9 cellular contexts compared by ENCODE assay signal in genomic region chr12:68240975-68241374, GRCh38. TPM values are rescaled to one million over a fixed set of nuclear protein-coding genes. Genes with fewer than 3 reads are reported as not detected.
DNase-seq lines count a peak whose midpoint lies in the region; ATAC-seq and TF ChIP-seq lines count a peak whose summit lies in the region.
"Had no signal": no experiment of that assay in that cellular context is flagged by ENCODE, and none has a peak within 500 bp of the region (broad histone marks: within the 10 kb centered on the region; RNA-seq: fewer than 3 reads in every experiment).

No MANE protein-coding gene starts in this region.

- H3K27me3 ChIP-seq in Panc1 (ENCODE audit: control insufficient read depth, insufficient read depth, low read length) (no peaks in the 10 kb centered on the region), H9 (ENCODE audit: insufficient read depth, low read length) (no peaks in the 10 kb centered on the region)

- H3K23ac ChIP-seq in H9 (ENCODE audit: insufficient read length, low read depth, low read length), result no peak overlapping the region

- H3K4ac ChIP-seq in H9 (ENCODE audit: low read depth, low read length), result no peak overlapping the region

- intact Hi-C loops in Panc1 (cut with micrococcal nuclease; ENCODE audit: unreplicated experiment), result no loop called here

- BruUV-seq in Panc1 (replicated peaks; lab: Mats Ljungman, UMichigan), result no TSS peak

- no peak overlapping the region for H4K8ac ChIP-seq in H9 (replicated peaks; ENCODE audit: insufficient read length, low read depth, low read length)

- no peaks in the 10 kb centered on the region for H3K36me3 ChIP-seq in Panc1 (ENCODE audit: control insufficient read depth, insufficient read depth, low read length)

- H4K5ac ChIP-seq in H9 (ENCODE audit: insufficient read length, low read depth, low read length), result no peak overlapping the region

- H3T11ph ChIP-seq in H9 (ENCODE audit: low read length), result no peak overlapping the region

- peaks cover 9% of the 10 kb centered on the region for H3K36me3 Mint-ChIP-seq in natural killer cell treated with Interleukin-12 subunit alpha and Interleukin-12 subunit beta and Interleukin-15 and Interleukin-18, amount 100 ng/mL, for 72 hours
- H3K36me3 Mint-ChIP-seq in H9 (ENCODE audit: insufficient read depth in 1 of 3, low read depth in 3 of 3), result no peaks in the 10 kb centered on the region

- H2BK120ac ChIP-seq in H9 (ENCODE audit: low read depth, low read length, poor library complexity, severe bottlenecking), result no peak overlapping the region

- POLR2A ChIA-PET in Panc1 (lab: Charles Lee), result interaction anchor here (0.6 kb wide), 1 partner anchor 399 kb away, joined by 3 read pairs; no protein-coding TSS in a partner anchor

- H3K9me3 Mint-ChIP-seq in natural killer cell treated with Interleukin-12 subunit alpha and Interleukin-12 subunit beta and Interleukin-15 and Interleukin-18, amount 100 ng/mL, for 72 hours, result peaks cover 4% of the 10 kb centered on the region
- no peaks in the 10 kb centered on the region; a peak in 1 of 5 replicates for H3K9me3 Mint-ChIP-seq in H9

- TF ChIP-seq CTCF in Panc1 (IDR thresholded peaks at IDR 0.05) (no peak), H9 (conservative IDR thresholded peaks at IDR 0.05) (no peak)

- H3K4me1 Mint-ChIP-seq in natural killer cell treated with Interleukin-12 subunit alpha and Interleukin-12 subunit beta and Interleukin-15 and Interleukin-18, amount 100 ng/mL, for 72 hours (ENCODE audit: low read depth in 2 of 2), result peaks cover 39 to 41% of the 10 kb centered on the region in 2 donors
- H3K4me1 Mint-ChIP-seq in H9, result peaks cover 0 to 9% of the 10 kb centered on the region in 2 experiments; a peak in 2 of 4 replicates

- no peak overlapping the region for H2BK12ac ChIP-seq in H9 (ENCODE audit: insufficient read length, low read depth, low read length)

- H2BK20ac ChIP-seq in H9 (ENCODE audit: low read depth, low read length, poor library complexity, severe bottlenecking), result no peak overlapping the region

- DNase-seq in Panc1 (ENCODE audit: low read depth, low spot score) (no peak), amniotic epithelial cell (ENCODE audit: low read depth) (peak; percentile 57), H9 (no peak), DMS53 treated with DMSO at 0.1 percent for 48 hours (lab: John Stamatoyannopoulos, UW; ENCODE audit: unreplicated experiment) (no peak), HuH-7 (ENCODE audit: low spot score) (no peak)
- DNase-seq in natural killer cell treated with Interleukin-12 subunit alpha and Interleukin-12 subunit beta and Interleukin-15 and Interleukin-18, amount 100 ng/mL, for 72 hours (ENCODE audit: low spot score), result peak; percentile 84

- no peaks in the 10 kb centered on the region for H3K79me1 ChIP-seq in H9 (ENCODE audit: insufficient read depth, low read depth, low read length, poor library complexity, severe bottlenecking)

- H3K4me2 ChIP-seq in H9 (ENCODE audit: insufficient read depth, insufficient read length, low read length), result no peak overlapping the region

- no peaks in the 10 kb centered on the region for H3K27me3 Mint-ChIP-seq in natural killer cell treated with Interleukin-12 subunit alpha and Interleukin-12 subunit beta and Interleukin-15 and Interleukin-18, amount 100 ng/mL, for 72 hours
- H3K27me3 Mint-ChIP-seq in H9 (ENCODE audit: low read depth), result no peaks in the 10 kb centered on the region

- no peak overlapping the region for H2AK5ac ChIP-seq in H9 (ENCODE audit: insufficient read length, low read length)

- peak overlapping the region; percentile 85 to 96 for H3K27ac Mint-ChIP-seq in natural killer cell treated with Interleukin-12 subunit alpha and Interleukin-12 subunit beta and Interleukin-15 and Interleukin-18, amount 100 ng/mL, for 72 hours
- H3K27ac Mint-ChIP-seq in H9, result no peak overlapping the region

- WGBS in H9 (ENCODE audit: extremely low coverage, insufficient read length, low lambda C conversion rate), result no CpG with 5 or more reads among the region's 1 CpG

- no peaks in the 10 kb centered on the region for H3K9me3 ChIP-seq in Panc1 (ENCODE audit: control insufficient read depth, insufficient read depth, low read depth, low read length)
- no peaks in the 10 kb centered on the region for H3K9me3 ChIP-seq in H9 (ENCODE audit: control insufficient read depth, low read depth, low read length)

- H2AFZ ChIP-seq in H9 (ENCODE audit: low read length), result no peak overlapping the region

- no peak overlapping the region for H3K27ac ChIP-seq in Panc1 (ENCODE audit: low read length)
- H3K27ac ChIP-seq in H9 (ENCODE audit: insufficient read length, low read depth, low read length), result no peak overlapping the region

- no peak overlapping the region for H3K18ac ChIP-seq in H9 (ENCODE audit: insufficient read length, low read depth, low read length)

- H2BK15ac ChIP-seq in H9 (ENCODE audit: low read depth, low read length), result no peak overlapping the region

- peaks cover 18% of the 10 kb centered on the region for H3K4me1 ChIP-seq in Panc1 (ENCODE audit: control insufficient read depth, insufficient read depth, low read length)
- H3K4me1 ChIP-seq in H9 (ENCODE audit: insufficient read depth, low read length), result no peaks in the 10 kb centered on the region

- no peaks in the 10 kb centered on the region for H4K20me1 ChIP-seq in H9 (ENCODE audit: control insufficient read depth, insufficient read depth, insufficient read length)

- CTCF ChIA-PET in Panc1 (lab: Charles Lee), result no interaction called here

- H4K91ac ChIP-seq in H9 (ENCODE audit: insufficient read length, low read depth, low read length), result no peak overlapping the region

- ATAC-seq in GM18511 (IDR thresholded peaks at IDR 0.05; ENCODE audit: unreplicated experiment) (peak; percentile 97), HG02840 (IDR thresholded peaks at IDR 0.05; ENCODE audit: low FRiP score, unreplicated experiment) (peak; percentile 96), Panc1 (0 out of 2 replicates have a peak, but pooled peaks have one; percentile 17)
- ATAC-seq in natural killer cell treated with Interleukin-12 subunit alpha and Interleukin-12 subunit beta and Interleukin-15 and Interleukin-18, amount 100 ng/mL, for 72 hours, result peak; percentile 98 to 99

- H3K23me2 ChIP-seq in H9 (ENCODE audit: insufficient read length, low read depth, low read length, poor library complexity, severe bottlenecking), result no peaks in the 10 kb centered on the region

- H3K79me2 ChIP-seq in H9 (ENCODE audit: insufficient read depth, low read length), result no peaks in the 10 kb centered on the region

- in situ Hi-C loops in Panc1 (cut with HindIII; ENCODE audit: low pct_unique_long_range_greater_than_20kb, low sequenced_read_pairs), result no loop called here

- H3K14ac ChIP-seq in H9 (ENCODE audit: insufficient read depth, low read length), result no peak overlapping the region

- peak overlapping the region; percentile 80 for H3K4me3 Mint-ChIP-seq in natural killer cell treated with Interleukin-12 subunit alpha and Interleukin-12 subunit beta and Interleukin-15 and Interleukin-18, amount 100 ng/mL, for 72 hours
- H3K4me3 Mint-ChIP-seq in H9, result no peak overlapping the region

- no peak overlapping the region for H2BK5ac ChIP-seq in H9 (ENCODE audit: insufficient read length, low read length)

- H3K56ac ChIP-seq in H9 (ENCODE audit: insufficient read length, low read depth, low read length), result no peak overlapping the region

- no peak overlapping the region for H3K4me3 ChIP-seq in Panc1 (ENCODE audit: low read depth in 2 of 2, low read length in 2 of 2)

- no peak overlapping the region for H3K9ac ChIP-seq in H9 (ENCODE audit: extremely low read depth, insufficient read length, low read length)

RNA-seq across cellular contexts. Expression of gene IL22, which starts 12.4 kb away (rescaled TPM):
- total RNA-seq in Panc1 (2021; ENCODE audit: unreplicated experiment) (not detected), H9 (2021) (not detected in 2 replicates)
- not detected for polyA plus RNA-seq in Panc1 (2012; ENCODE audit: insufficient read length)
- 1 to 10 TPM; 1.0 to 3.4 TPM for total RNA-seq in natural killer cell treated with Interleukin-12 subunit alpha and Interleukin-12 subunit beta and Interleukin-15 and Interleukin-18, amount 100 ng/mL, for 72 hours
- total RNA-seq: renal cortical epithelial cell had no signal

RNA-seq across cellular contexts. Expression of gene IL26, which starts 15.4 kb away (rescaled TPM):
- total RNA-seq in Panc1 (2021; ENCODE audit: unreplicated experiment) (not detected), H9 (2021) (not detected in 2 replicates)
- not detected for polyA plus RNA-seq in Panc1 (2012; ENCODE audit: insufficient read length)
- total RNA-seq in natural killer cell treated with Interleukin-12 subunit alpha and Interleukin-12 subunit beta and Interleukin-15 and Interleukin-18, amount 100 ng/mL, for 72 hours, result 10 to 100 TPM; 10.0 to 19.1 TPM
- total RNA-seq: renal cortical epithelial cell had no signal

Comparison
In these comparisons a context has a peak if more than half of its experiments do, and no peak if none do; other contexts are left out.
1. ATAC-seq: peak in every context shown above with its lines; median percentile 98 in natural killer cell treated with Interleukin-12 subunit alpha and Interleukin-12 subunit beta and Interleukin-15 and Interleukin-18, amount 100 ng/mL, for 72 hours; 97 in GM18511; 96 in HG02840; 17 in Panc1.
2. DNase-seq: peak in amniotic epithelial cell (single experiment) and natural killer cell treated with Interleukin-12 subunit alpha and Interleukin-12 subunit beta and Interleukin-15 and Interleukin-18, amount 100 ng/mL, for 72 hours (single experiment); none in Panc1 (single experiment), H9 (single experiment), DMS53 treated with DMSO at 0.1 percent for 48 hours (single experiment) and HuH-7 (single experiment).
3. H3K27ac Mint-ChIP-seq: peak in natural killer cell treated with Interleukin-12 subunit alpha and Interleukin-12 subunit beta and Interleukin-15 and Interleukin-18, amount 100 ng/mL, for 72 hours (2 of 2); none in H9 (0 of 3).
4. RNA of gene IL26, which starts 15.4 kb away (total RNA-seq): 10.0 to 19.1 TPM in natural killer cell treated with Interleukin-12 subunit alpha and Interleukin-12 subunit beta and Interleukin-15 and Interleukin-18, amount 100 ng/mL, for 72 hours; not detected in Panc1 (single experiment) and not detected in H9; every median in the first group is over 10 times any median in the second.